Comparison of ENCODE assay signal across 32 cellular contexts in genomic region chr19:36962346-36962745, GRCh38.
"Had no signal": no experiment of that assay in that cellular context is flagged by ENCODE, and none has a peak within 500 bp of the region (broad histone marks: within the 10 kb centered on the region; RNA-seq: fewer than 3 reads in every experiment).

No MANE protein-coding gene starts in this region.

- H3K27me3 ChIP-seq: MG63 had no signal

- DNase-seq: Karpas-422, Kasumi-1, MG63, MM.1S, MV-4-11, NCI-H1048, NCI-H1092, NCI-H1092 treated with DMSO at 0.1 percent for 48 hours, NCI-H1105, NCI-H1105 treated with DMSO at 0.1 percent for 48 hours, NCI-H1417, NCI-H1436, NCI-H1436 treated with DMSO at 0.1 percent for 48 hours, NCI-H146, NCI-H1694, NCI-H1694 treated with DMSO at 0.1 percent for 48 hours, NCI-H187, NCI-H187 treated with DMSO at 0.1 percent for 48 hours, NCI-H1930, NCI-H2029, NCI-H2029 treated with DMSO at 0.1 percent for 48 hours, NCI-H2081, NCI-H2081 treated with DMSO at 0.1 percent for 48 hours, NCI-H2107, NCI-H2171, NCI-H2227 treated with DMSO at 0.1 percent for 48 hours, NCI-H226, NCI-H345, NCI-H446, NCI-H446 treated with DMSO at 0.1 percent for 48 hours, NCI-H510A, NCI-H510A treated with DMSO at 0.1 percent for 48 hours had no signal

- H3K36me3 ChIP-seq: MG63 had no signal

- H3K4me3 ChIP-seq: MG63 had no signal
